24 cellular contexts compared by ENCODE assay signal in the genomic region with DNA sequence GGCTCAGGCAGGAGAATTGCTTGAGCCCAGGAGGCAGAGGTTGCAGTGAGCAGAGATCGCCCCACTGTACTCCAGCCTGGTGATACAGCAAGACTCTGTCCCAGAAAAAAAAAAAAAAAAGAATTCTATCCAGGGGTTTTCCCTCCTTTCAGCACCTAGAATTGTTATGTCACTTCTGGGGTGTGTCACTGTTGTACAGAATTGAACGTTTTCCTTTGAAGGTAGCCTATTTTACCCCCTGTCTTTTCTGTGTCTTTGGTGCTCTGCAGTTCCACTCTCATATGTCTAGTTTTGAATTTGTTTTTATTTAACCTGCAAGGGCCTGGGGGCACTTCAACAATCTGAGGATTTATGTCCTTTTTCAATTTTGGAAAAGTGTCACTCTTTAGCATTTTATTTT. TPM values are rescaled to one million over a fixed set of nuclear protein-coding genes. Genes with fewer than 3 reads are reported as not detected.
DNase-seq lines count a peak whose midpoint lies in the region; ATAC-seq, FAIRE-seq and TF ChIP-seq lines count a peak whose summit lies in the region.
"Had no signal": no experiment of that assay in that cellular context is flagged by ENCODE, and none has a peak within 500 bp of the region (broad histone marks: within the 10 kb centered on the region; RNA-seq: fewer than 3 reads in every experiment).

No MANE protein-coding gene starts in this region.

- no peaks in the 10 kb centered on the region for H3K27me3 ChIP-seq in small intestine (ENCODE audit: control insufficient read depth in 2 of 2, insufficient read depth in 2 of 2, low read length in 2 of 2)
- H3K27me3 ChIP-seq: BLaER1 treated with 17β-estradiol and CSF1 and Interleukin-3, amounts not matched to agents 10 nM and 100 nM had no signal

- peak; percentile 16 for ATAC-seq in activated CD4-positive, alpha-beta T cell treated with anti-CD3 and anti-CD28 coated beads for 36 hours
- peak; percentile 52 to 70 for ATAC-seq in activated naive CD4-positive, alpha-beta T cell treated with anti-CD3 and anti-CD28 coated beads, Interleukin-2, amount 50 U/mL, for 72 hours
- ATAC-seq: A549; CD8-positive, alpha-beta T cell; GM12878 had no signal

- no peak for TF ChIP-seq CTCF in OCI-LY7 (conservative IDR thresholded peaks at IDR 0.05; ENCODE audit: low read length)

- no peak overlapping the region for H3K4me3 ChIP-seq in OCI-LY7 (ENCODE audit: low read depth, low read length, poor library complexity, severe bottlenecking)
- no peak overlapping the region for H3K4me3 ChIP-seq in small intestine (ENCODE audit: low read depth in 1 of 2, low read length in 2 of 2)
- H3K4me3 ChIP-seq: A549; BLaER1 treated with 17β-estradiol and CSF1 and Interleukin-3, amounts not matched to agents 10 nM and 100 nM; GM12878 had no signal

- no peaks in the 10 kb centered on the region for H3K9me3 Mint-ChIP-seq in activated CD4-positive, alpha-beta T cell treated with anti-CD3 and anti-CD28 coated beads for 36 hours (ENCODE audit: low read depth)
- H3K9me3 Mint-ChIP-seq in activated CD4-positive, alpha-beta T cell treated with anti-CD3 and anti-CD28 coated beads, Interleukin-2, amount 10 ng/mL, durations not matched to agents 7 days and 5 days: no peaks in the 10 kb centered on the region
- no peaks in the 10 kb centered on the region for H3K9me3 Mint-ChIP-seq in activated naive CD4-positive, alpha-beta T cell treated with anti-CD3 and anti-CD28 coated beads, Interleukin-2, amount 50 U/mL, for 72 hours
- H3K9me3 Mint-ChIP-seq: CD4-positive, alpha-beta T cell; CD8-positive, alpha-beta T cell had no signal

- no peak for FAIRE-seq in small intestine (lab: Jason Lieb, UNC)
- FAIRE-seq: A549, D721Med, GM12878, GM12892, GM18507 had no signal

- H3K36me3 ChIP-seq in OCI-LY7 (ENCODE audit: insufficient read depth, low read length): no peaks in the 10 kb centered on the region
- H3K36me3 ChIP-seq in small intestine (ENCODE audit: control insufficient read depth in 2 of 2, insufficient read depth in 2 of 2, low read length in 2 of 2): no peaks in the 10 kb centered on the region
- H3K36me3 ChIP-seq: BLaER1 treated with 17β-estradiol and CSF1 and Interleukin-3, amounts not matched to agents 10 nM and 100 nM had no signal

- H3K36me3 Mint-ChIP-seq in activated CD4-positive, alpha-beta T cell treated with anti-CD3 and anti-CD28 coated beads for 36 hours (ENCODE audit: low read depth): no peaks in the 10 kb centered on the region
- H3K36me3 Mint-ChIP-seq in activated CD4-positive, alpha-beta T cell treated with anti-CD3 and anti-CD28 coated beads, Interleukin-2, amount 10 ng/mL, durations not matched to agents 7 days and 5 days (ENCODE audit: low read depth): no peaks in the 10 kb centered on the region
- H3K36me3 Mint-ChIP-seq in activated naive CD4-positive, alpha-beta T cell treated with anti-CD3 and anti-CD28 coated beads, Interleukin-2, amount 50 U/mL, for 72 hours: no peaks in the 10 kb centered on the region
- H3K36me3 Mint-ChIP-seq: CD8-positive, alpha-beta T cell had no signal

- H3K4me1 ChIP-seq in OCI-LY7 (ENCODE audit: insufficient read depth, low read length, poor library complexity, severe bottlenecking) (peaks cover 82% of the 10 kb centered on the region), small intestine (ENCODE audit: control insufficient read depth in 2 of 2, insufficient read depth in 1 of 2, low read depth in 1 of 2, low read length in 1 of 2) (no peaks in the 10 kb centered on the region)
- H3K4me1 ChIP-seq: Caco-2 had no signal

- H3K9me3 ChIP-seq in OCI-LY7 (ENCODE audit: low read length): no peaks in the 10 kb centered on the region
- no peaks in the 10 kb centered on the region for H3K9me3 ChIP-seq in small intestine (ENCODE audit: control insufficient read depth, low read depth)
- H3K9me3 ChIP-seq: A549; BLaER1 treated with 17β-estradiol and CSF1 and Interleukin-3, amounts not matched to agents 10 nM and 100 nM; Caco-2 had no signal

- CTCF ChIA-PET in activated CD4-positive, alpha-beta T cell treated with anti-CD3 and anti-CD28 coated beads for 36 hours (lab: Charles Lee): no interaction called here
- CTCF ChIA-PET in activated CD4-positive, alpha-beta T cell treated with anti-CD3 and anti-CD28 coated beads, Interleukin-2, amount 10 ng/mL, durations not matched to agents 7 days and 5 days (lab: Charles Lee): interaction anchor here (1.2 kb wide), 1 partner anchor 10 kb away, joined by 3 read pairs; no protein-coding TSS in a partner anchor
- CTCF ChIA-PET in OCI-LY7 (lab: Charles Lee; ENCODE audit: unreplicated experiment): no interaction called here

- WGBS in small intestine, 3 donors: 45 to 71% (median 61%) methylated on average over 2 of the region's 2 CpGs

- no peaks in the 10 kb centered on the region for H3K79me2 ChIP-seq in OCI-LY7 (ENCODE audit: insufficient read depth, low read depth, low read length)

- no peak overlapping the region for H3K27ac Mint-ChIP-seq in activated CD4-positive, alpha-beta T cell treated with anti-CD3 and anti-CD28 coated beads for 36 hours
- no peak overlapping the region for H3K27ac Mint-ChIP-seq in activated CD4-positive, alpha-beta T cell treated with anti-CD3 and anti-CD28 coated beads, Interleukin-2, amount 10 ng/mL, durations not matched to agents 7 days and 5 days
- H3K27ac Mint-ChIP-seq in activated naive CD4-positive, alpha-beta T cell treated with anti-CD3 and anti-CD28 coated beads, Interleukin-2, amount 50 U/mL, for 72 hours: no peak overlapping the region
- H3K27ac Mint-ChIP-seq: CD4-positive, alpha-beta T cell; CD8-positive, alpha-beta T cell had no signal

- no peak overlapping the region; the same call in 1 of the 2 replicates for H2AFZ ChIP-seq in OCI-LY7 (ENCODE audit: low read length)

- H3K27ac ChIP-seq in OCI-LY7 (ENCODE audit: low read depth, low read length, poor library complexity, severe bottlenecking): no peak overlapping the region
- no peak overlapping the region for H3K27ac ChIP-seq in small intestine (ENCODE audit: low read depth in 1 of 2, low read length in 1 of 2)
- H3K27ac ChIP-seq: 22Rv1; A549; BLaER1 treated with 17β-estradiol and CSF1 and Interleukin-3, amounts not matched to agents 10 nM and 100 nM; C4-2B had no signal

- no peaks in the 10 kb centered on the region for H3K9me2 ChIP-seq in OCI-LY7 (ENCODE audit: insufficient read depth, low read length)

- no TSS peak for BruUV-seq in OCI-LY7 (replicated peaks; lab: Mats Ljungman, UMichigan)

- intact Hi-C loops in activated CD4-positive, alpha-beta T cell treated with anti-CD3 and anti-CD28 coated beads for 36 hours (cut with DNase I, micrococcal nuclease): no loop called here
- intact Hi-C loops in OCI-LY7 (cut with micrococcal nuclease; ENCODE audit: unreplicated experiment): loop anchor here (10.0 kb wide), 1 partner anchor 483 kb away; no protein-coding TSS in a partner anchor

- H3K4me1 Mint-ChIP-seq in activated CD4-positive, alpha-beta T cell treated with anti-CD3 and anti-CD28 coated beads for 36 hours: no peaks in the 10 kb centered on the region
- no peaks in the 10 kb centered on the region for H3K4me1 Mint-ChIP-seq in activated CD4-positive, alpha-beta T cell treated with anti-CD3 and anti-CD28 coated beads, Interleukin-2, amount 10 ng/mL, durations not matched to agents 7 days and 5 days

- POLR2A ChIA-PET in activated CD4-positive, alpha-beta T cell treated with anti-CD3 and anti-CD28 coated beads for 36 hours (lab: Charles Lee): no interaction called here
- POLR2A ChIA-PET in activated CD4-positive, alpha-beta T cell treated with anti-CD3 and anti-CD28 coated beads, Interleukin-2, amount 10 ng/mL, durations not matched to agents 7 days and 5 days (lab: Charles Lee): no interaction called here
- POLR2A ChIA-PET in OCI-LY7 (lab: Charles Lee): interaction anchor here (0.6 to 3.5 kb wide), 2 partner anchors 13 to 51 kb away, joined by 3 to 19 read pairs; no protein-coding TSS in a partner anchor

- no peak for DNase-seq in activated CD4-positive, alpha-beta T cell treated with anti-CD3 and anti-CD28 coated beads for 36 hours
- DNase-seq in activated CD4-positive, alpha-beta T cell treated with anti-CD3 and anti-CD28 coated beads, Interleukin-2, amount 10 ng/mL, durations not matched to agents 7 days and 5 days: no peak
- no peak for DNase-seq in activated naive CD4-positive, alpha-beta T cell treated with anti-CD3 and anti-CD28 coated beads, Interleukin-2, amount 50 U/mL, for 72 hours (ENCODE audit: low spot score in 2 of 2)
- DNase-seq in activated naive CD4-positive, alpha-beta T cell (lab: John Stamatoyannopoulos, UW): no peak
- DNase-seq in OCI-LY7 (ENCODE audit: low spot score): no peak
- DNase-seq in small intestine: no peak
- no peak for DNase-seq in medulla oblongata (ENCODE audit: extremely low spot score)
- DNase-seq: AML-193; Caco-2; Calu3; CD4-positive, alpha-beta T cell; CD8-positive, alpha-beta T cell; DMS79 treated with DMSO at 0.1 percent for 48 hours; EL; GDM1 had no signal

- no peak overlapping the region for H3K4me3 Mint-ChIP-seq in activated CD4-positive, alpha-beta T cell treated with anti-CD3 and anti-CD28 coated beads for 36 hours
- H3K4me3 Mint-ChIP-seq in activated CD4-positive, alpha-beta T cell treated with anti-CD3 and anti-CD28 coated beads, Interleukin-2, amount 10 ng/mL, durations not matched to agents 7 days and 5 days: no peak overlapping the region
- H3K4me3 Mint-ChIP-seq: B cell; CD4-positive, alpha-beta T cell; CD8-positive, alpha-beta T cell had no signal

- H3K4me2 ChIP-seq in OCI-LY7 (ENCODE audit: low read length): 0 out of 2 replicates have a peak overlapping the region, but pooled peaks have one; percentile 1
- H3K4me2 ChIP-seq: A549; BLaER1 treated with 17β-estradiol and CSF1 and Interleukin-3, amounts not matched to agents 10 nM and 100 nM had no signal

- no peaks in the 10 kb centered on the region for H4K20me1 ChIP-seq in OCI-LY7 (ENCODE audit: insufficient read depth, low read length)
- H4K20me1 ChIP-seq: BLaER1 treated with 17β-estradiol and CSF1 and Interleukin-3, amounts not matched to agents 10 nM and 100 nM had no signal

- peaks cover 8% of the 10 kb centered on the region for H3K27me3 Mint-ChIP-seq in activated CD4-positive, alpha-beta T cell treated with anti-CD3 and anti-CD28 coated beads for 36 hours
- peaks cover 6% of the 10 kb centered on the region for H3K27me3 Mint-ChIP-seq in activated CD4-positive, alpha-beta T cell treated with anti-CD3 and anti-CD28 coated beads, Interleukin-2, amount 10 ng/mL, durations not matched to agents 7 days and 5 days
- H3K27me3 Mint-ChIP-seq: B cell had no signal

RNA-seq across cellular contexts. Expression of a gene that starts 19.3 kb away (rescaled TPM):
- total RNA-seq in activated CD4-positive, alpha-beta T cell treated with anti-CD3 and anti-CD28 coated beads for 36 hours: 10 to 100 TPM; 42.2 to 53.6 TPM
- 10 to 100 TPM; 76.8 to 89.6 TPM for total RNA-seq in activated CD4-positive, alpha-beta T cell treated with anti-CD3 and anti-CD28 coated beads, Interleukin-2, amount 10 ng/mL, durations not matched to agents 7 days and 5 days
- total RNA-seq in activated naive CD4-positive, alpha-beta T cell treated with anti-CD3 and anti-CD28 coated beads, Interleukin-2, amount 50 U/mL, for 72 hours: 10 to 100 TPM; 53.1 to 69.5 TPM
- total RNA-seq in OCI-LY7 (2014; rRNA removed; shearing (Covaris generic)): 71.8 and 90.1 TPM in 2 replicates
- 164 and 170 TPM in 2 replicates for total RNA-seq in OCI-LY7 (2022)
- 10 to 100 TPM in 2 of 3 donors, 1 to 10 TPM in 1; 7.3 to 23.3 (median 10.7) TPM for polyA plus RNA-seq in small intestine
